In genomic region chr4:150243932-150244331, GRCh38 we compare ENCODE assay signal across 19 cellular contexts.
A peak's percentile ranks its signal among the peaks of the same experiment; 100 is the strongest.
DNase-seq lines count a peak whose midpoint lies in the region; ATAC-seq, FAIRE-seq and TF ChIP-seq lines count a peak whose summit lies in the region.
"Had no signal": no experiment of that assay in that cellular context is flagged by ENCODE, and none has a peak within 500 bp of the region (broad histone marks: within the 10 kb centered on the region; RNA-seq: fewer than 3 reads in every experiment).

No MANE protein-coding gene starts in this region.

- H3K27me3 ChIP-seq in SJSA1 (replicated peaks), result no peaks in the 10 kb centered on the region
- H3K27me3 ChIP-seq in osteoblast (ENCODE audit: insufficient read depth, low read length), result no peaks in the 10 kb centered on the region
- H3K27me3 ChIP-seq: MG63 had no signal

- H3K4me3 ChIP-seq in A549, result no peak overlapping the region
- H3K4me3 ChIP-seq in SJSA1, result no peak overlapping the region
- no peak overlapping the region for H3K4me3 ChIP-seq in osteoblast (ENCODE audit: insufficient read depth, low read length)
- H3K4me3 ChIP-seq: MG63 had no signal

- no peak for TF ChIP-seq RAD21 in A549 (conservative IDR thresholded peaks at IDR 0.05 in 1 of 2, IDR thresholded peaks at IDR 0.05 in 1 of 2)

- peak overlapping the region in 3 of 5 experiments; percentile 59 to 79 (median 70) for H3K27ac Mint-ChIP-seq in brain
- H3K27ac Mint-ChIP-seq in activated T-cell treated with anti-CD3 and anti-CD28 coated beads, Interleukin-2, amount 50 U/mL, for 72 hours, result no peak overlapping the region
- H3K27ac Mint-ChIP-seq: CD4-positive, alpha-beta memory T cell had no signal

- no peak for TF ChIP-seq CTCF in A549 (IDR thresholded peaks at IDR 0.05)
- no peak for TF ChIP-seq CTCF in brain (conservative IDR thresholded peaks at IDR 0.05)
- TF ChIP-seq CTCF in osteoblast (IDR thresholded peaks at IDR 0.05; ENCODE audit: extremely low read depth, low read depth, low read length), result no peak

- H3K36me3 Mint-ChIP-seq in brain, result peaks cover 70% of the 10 kb centered on the region
- no peaks in the 10 kb centered on the region for H3K36me3 Mint-ChIP-seq in activated T-cell treated with anti-CD3 and anti-CD28 coated beads, Interleukin-2, amount 50 U/mL, for 72 hours (ENCODE audit: insufficient read depth in 2 of 2)
- H3K36me3 Mint-ChIP-seq: CD4-positive, alpha-beta memory T cell had no signal

- H2AFZ ChIP-seq in osteoblast (ENCODE audit: low read length), result no peak overlapping the region

- POLR2A ChIA-PET in A549 (lab: Yijun Ruan, JAX), result interaction anchor here (1.8 kb wide), 1 partner anchor 19 kb away, joined by 7 read pairs; no protein-coding TSS in a partner anchor

- no peaks in the 10 kb centered on the region for H3K79me2 ChIP-seq in osteoblast (ENCODE audit: insufficient read depth, low read length)

- peak overlapping the region; percentile 25 to 63; a peak in 4 of 6 replicates for H3K27ac ChIP-seq in A549
- H3K27ac ChIP-seq in SJSA1, result peak overlapping the region; percentile 71
- H3K27ac ChIP-seq in osteoblast (ENCODE audit: low read depth, low read length), result peak overlapping the region; percentile 47

- ATAC-seq in A549, result no peak
- ATAC-seq in activated T-cell treated with anti-CD3 and anti-CD28 coated beads, Interleukin-2, amount 50 U/mL, for 72 hours (replicated peaks in 1 of 2), result no peak
- ATAC-seq: HepG2, Right ventricle myocardium inferior had no signal

- H3K9me3 ChIP-seq in A549, result no peaks in the 10 kb centered on the region
- H3K9me3 ChIP-seq in SJSA1 (replicated peaks), result no peaks in the 10 kb centered on the region
- no peaks in the 10 kb centered on the region for H3K9me3 ChIP-seq in osteoblast (ENCODE audit: low read depth, low read length)
- H3K9me3 ChIP-seq: MG63 had no signal

- no peak for FAIRE-seq in A549 (lab: Jason Lieb, UNC)
- FAIRE-seq: A204.1, GM18507, HepG2 had no signal

- no peaks in the 10 kb centered on the region for H4K20me1 ChIP-seq in osteoblast (ENCODE audit: insufficient read depth, low read length)

- CTCF ChIA-PET in A549 (lab: Yijun Ruan, JAX), result interaction anchor here (0.7 to 3.7 kb wide), 18 partner anchors 9 to 620 kb away, joined by 3 to 40 read pairs (median 6); no protein-coding TSS in a partner anchor

- H3K27me3 Mint-ChIP-seq in brain, result no peaks in the 10 kb centered on the region
- H3K27me3 Mint-ChIP-seq in activated T-cell treated with anti-CD3 and anti-CD28 coated beads, Interleukin-2, amount 50 U/mL, for 72 hours (ENCODE audit: low read depth), result no peaks in the 10 kb centered on the region

- H3K36me3 ChIP-seq in SJSA1 (peaks cover 14% of the 10 kb centered on the region), osteoblast (ENCODE audit: insufficient read depth, low read length) (peaks cover 23% of the 10 kb centered on the region)

- H3K9me3 Mint-ChIP-seq in brain, result no peaks in the 10 kb centered on the region
- H3K9me3 Mint-ChIP-seq in activated T-cell treated with anti-CD3 and anti-CD28 coated beads, Interleukin-2, amount 50 U/mL, for 72 hours, result no peaks in the 10 kb centered on the region
- H3K9me3 Mint-ChIP-seq: CD4-positive, alpha-beta memory T cell had no signal

- peaks cover 31% of the 10 kb centered on the region for H3K4me1 ChIP-seq in A549
- peaks cover 40% of the 10 kb centered on the region for H3K4me1 ChIP-seq in SJSA1 (replicated peaks)
- peaks cover 14% of the 10 kb centered on the region for H3K4me1 ChIP-seq in osteoblast (ENCODE audit: insufficient read depth, low read length)

- no peak overlapping the region for H3K4me3 Mint-ChIP-seq in brain
- H3K4me3 Mint-ChIP-seq in activated T-cell treated with anti-CD3 and anti-CD28 coated beads, Interleukin-2, amount 50 U/mL, for 72 hours, result no peak overlapping the region
- H3K4me3 Mint-ChIP-seq: CD4-positive, alpha-beta memory T cell had no signal

- 50% methylated on average over 2 of the region's 2 CpGs for WGBS in A549 (ENCODE audit: missing lambda C conversion rate)

- TF ChIP-seq EP300 in A549 (IDR thresholded peaks at IDR 0.05), result no peak

- no peak for TF ChIP-seq POLR2A in A549 (IDR thresholded peaks at IDR 0.05; ENCODE audit: low read length)

- peak overlapping the region; percentile 67 for H3K4me2 ChIP-seq in A549
- no peak overlapping the region for H3K4me2 ChIP-seq in osteoblast (ENCODE audit: insufficient read depth, low read length)

- DNase-seq in A549 (ENCODE audit: low read depth in 1 of 2, low spot score in 1 of 2) (no peak), SJSA1 (ENCODE audit: low read depth in 1 of 2, low spot score in 2 of 2) (no peak), osteoblast (ENCODE audit: insufficient read length, low spot score, missing footprints) (no peak), mucosa of gallbladder (ENCODE audit: low spot score) (no peak), SK-N-DZ (ENCODE audit: low spot score) (no peak), Kasumi-1 (lab: John Stamatoyannopoulos, UW) (no peak)
- no peak for DNase-seq in activated T-cell treated with anti-CD3 and anti-CD28 coated beads, Interleukin-2, amount 50 U/mL, for 72 hours
- DNase-seq: C1 segment of cervical spinal cord; CD4-positive, alpha-beta memory T cell; KBM-7; NCI-H1930; NCI-H524 treated with DMSO at 0.1 percent for 48 hours; NK-92 treated with Interleukin-12 subunit alpha and Interleukin-12 subunit beta, amount 100 ng/mL, for 24 hours had no signal

- H3K4me1 Mint-ChIP-seq in brain, result peaks cover 25% of the 10 kb centered on the region
- no peaks in the 10 kb centered on the region for H3K4me1 Mint-ChIP-seq in activated T-cell treated with anti-CD3 and anti-CD28 coated beads, Interleukin-2, amount 50 U/mL, for 72 hours (ENCODE audit: low read depth)
- H3K4me1 Mint-ChIP-seq: CD4-positive, alpha-beta memory T cell had no signal

TF ChIP-seq in A549, 52 proteins besides CTCF, POLR2A, EP300 and RAD21:
- TF ChIP-seq ZFP36 (IDR thresholded peaks at IDR 0.05; ENCODE audit: borderline replicate concordance, partially characterized antibody) (no peak), ZSCAN20 (CRISPR knock-in tag; IDR thresholded peaks at IDR 0.05) (no peak), ESRRA (IDR thresholded peaks at IDR 0.05; ENCODE audit: borderline replicate concordance, low read length) (no peak), CHD2 (IDR thresholded peaks at IDR 0.05; ENCODE audit: low read length, partially characterized antibody) (no peak), ZC3H11A (IDR thresholded peaks at IDR 0.05) (no peak), PBX3 (IDR thresholded peaks at IDR 0.05) (no peak), HMGXB4 (CRISPR knock-in tag; IDR thresholded peaks at IDR 0.05; ENCODE audit: borderline replicate concordance) (no peak), CHD4 (IDR thresholded peaks at IDR 0.05; ENCODE audit: borderline replicate concordance) (no peak), GATA3 (IDR thresholded peaks at IDR 0.05; ENCODE audit: borderline replicate concordance) (no peak), NFE2L2 (conservative IDR thresholded peaks at IDR 0.05; ENCODE audit: low read length) (no peak), FOXS1 (CRISPR knock-in tag; IDR thresholded peaks at IDR 0.05) (no peak), FOSL2 (IDR thresholded peaks at IDR 0.05) (no peak), FOSL2 (CRISPR knock-in tag; IDR thresholded peaks at IDR 0.05) (no peak), HOXA7 (CRISPR knock-in tag; IDR thresholded peaks at IDR 0.05) (no peak), RNF2 (IDR thresholded peaks at IDR 0.05; ENCODE audit: borderline replicate concordance, low read depth) (no peak), MAFK (IDR thresholded peaks at IDR 0.05; ENCODE audit: partially characterized antibody) (no peak), MAZ (IDR thresholded peaks at IDR 0.05; ENCODE audit: borderline replicate concordance, low read depth, low read length) (no peak), EHMT2 (IDR thresholded peaks at IDR 0.05; ENCODE audit: low read depth) (no peak)
TF ChIP-seq in A549: peak in this region for 0.
